ENCODE assay signal across 20 cellular contexts in the genomic region with DNA sequence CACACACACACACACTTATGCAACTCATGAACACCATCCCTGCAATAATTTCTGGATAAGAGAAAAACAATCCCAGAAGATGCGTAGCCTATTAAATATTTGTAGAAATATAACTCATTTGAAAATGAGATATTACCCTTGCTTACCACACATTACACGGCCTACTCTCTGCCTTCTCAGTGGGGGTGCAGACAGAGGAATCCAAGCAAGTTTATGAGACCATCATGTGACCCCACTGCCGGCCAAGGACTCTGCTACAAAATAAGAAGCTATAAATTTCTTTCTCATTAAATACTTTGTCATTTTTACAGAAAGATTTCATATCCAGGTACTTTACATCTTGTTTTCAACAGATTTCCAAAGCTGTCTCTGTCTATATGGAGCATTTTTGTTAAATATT.
"Had no signal": no experiment of that assay in that cellular context is flagged by ENCODE, and none has a peak within 500 bp of the region (broad histone marks: within the 10 kb centered on the region; RNA-seq: fewer than 3 reads in every experiment).

No MANE protein-coding gene starts in this region.

- H3K36me3 ChIP-seq: MG63, SJCRH30 had no signal

- H3K27me3 ChIP-seq: MG63, SJCRH30 had no signal

- ATAC-seq: activated CD8-positive, alpha-beta memory T cell treated with anti-CD3 and anti-CD28 coated beads, Interleukin-2, amount 10 ng/mL, durations not matched to agents 7 days and 5 days; Panc1; WTC11 had no signal

- H3K4me1 ChIP-seq: SJCRH30 had no signal

- H3K27ac ChIP-seq: SJCRH30 had no signal

- H3K4me3 ChIP-seq: MG63, SJCRH30 had no signal

- DNase-seq: activated CD4-positive, alpha-beta T cell treated with anti-CD3 and anti-CD28 coated beads for 48 hours; activated CD4-positive, alpha-beta T cell treated with anti-CD3 and anti-CD28 coated beads, Interleukin-2, amount 50 U/mL, for 4 hours; activated CD4-positive, CD25-positive, alpha-beta regulatory T cell treated with anti-CD3 and anti-CD28 coated beads, Interleukin-2, amount 50 U/mL, for 72 hours; activated CD8-positive, alpha-beta memory T cell treated with anti-CD3 and anti-CD28 coated beads, Interleukin-2, amount 10 ng/mL, durations not matched to agents 7 days and 5 days; activated effector memory CD4-positive, alpha-beta T cell treated with Interleukin-2 at 50 U/mL for 16 hours; activated naive CD4-positive, alpha-beta T cell; activated T-cell treated with anti-CD3 and anti-CD28 coated beads, Interleukin-2, amount 50 U/mL, for 24 hours; aorta; MG63; NCI-H1105; NCI-H1436; NCI-H1694 treated with DMSO at 0.1 percent for 48 hours; NCI-H510A treated with DMSO at 0.1 percent for 48 hours; NCI-H69; Right ventricle myocardium superior; RPMI8226; SJCRH30; SK-N-SH had no signal

- H3K9me3 ChIP-seq: MG63, SJCRH30, SK-N-SH had no signal
